Comparison of ENCODE assay signal across 9 cellular contexts in genomic region chr1:62356257-62356835, GRCh38. TPM values are rescaled to one million over a fixed set of nuclear protein-coding genes. Genes with fewer than 3 reads are reported as not detected.
DNase-seq lines count a peak whose midpoint lies in the region; ATAC-seq and TF ChIP-seq lines count a peak whose summit lies in the region.
"Had no signal": no experiment of that assay in that cellular context is flagged by ENCODE, and none has a peak within 500 bp of the region (broad histone marks: within the 10 kb centered on the region; RNA-seq: fewer than 3 reads in every experiment).

No MANE protein-coding gene starts in this region.

- no peak overlapping the region for H3K4me3 ChIP-seq in fibroblast of the aortic adventitia (ENCODE audit: low read depth, low read length)
- H3K4me3 ChIP-seq in coronary artery: no peak overlapping the region

- TF ChIP-seq CTCF in CD14-positive monocyte (IDR thresholded peaks at IDR 0.05) (no peak), fibroblast of the aortic adventitia (IDR thresholded peaks at IDR 0.05; ENCODE audit: insufficient read depth, low read length) (no peak), coronary artery (IDR thresholded peaks at IDR 0.05) (no peak)

- H3K9me3 Mint-ChIP-seq in CD14-positive monocyte: peaks cover 0 to 4% (median 0%) of the 10 kb centered on the region in 7 donors

- H3K27ac ChIP-seq in coronary artery: no peak overlapping the region

- no peak overlapping the region for H3K4me3 Mint-ChIP-seq in CD14-positive monocyte

- H3K27me3 Mint-ChIP-seq in CD14-positive monocyte (ENCODE audit: low read depth in 3 of 3): peaks cover 0 to 3% (median 0%) of the 10 kb centered on the region in 3 donors

- H3K4me1 Mint-ChIP-seq in CD14-positive monocyte: peaks cover 29% of the 10 kb centered on the region

- intact Hi-C loops in CD14-positive monocyte (cut with micrococcal nuclease): no loop called here

- H3K36me3 Mint-ChIP-seq in CD14-positive monocyte: no peaks in the 10 kb centered on the region

- ATAC-seq in GM21717 (IDR thresholded peaks at IDR 0.05; ENCODE audit: unreplicated experiment) (peak; percentile 69), HG03159 (IDR thresholded peaks at IDR 0.05; ENCODE audit: unreplicated experiment) (no peak), HG02678 (IDR thresholded peaks at IDR 0.05; ENCODE audit: unreplicated experiment) (no peak)

- DNase-seq in CD14-positive monocyte (ENCODE audit: low spot score) (peak; percentile 83), NOMO-1 treated with DMSO at 0.1 percent for 48 hours (lab: John Stamatoyannopoulos, UW; ENCODE audit: unreplicated experiment) (peak; percentile 88), fibroblast of the aortic adventitia (ENCODE audit: low read depth) (peak; percentile 48), coronary artery (ENCODE audit: low spot score) (no peak), middle frontal gyrus (ENCODE audit: extremely low spot score, low spot score) (no peak)
- DNase-seq: stimulated activated CD4-positive, alpha-beta T cell treated with anti-CD3 and anti-CD28 coated beads, Interleukin-2, amount 100 ng/mL, for 48 hours had no signal

- peak overlapping the region in 4 of 7 donors; percentile 33 to 85 (median 70) for H3K27ac Mint-ChIP-seq in CD14-positive monocyte

RNA-seq across cellular contexts. Expression of gene KANK4, which starts 37.1 kb away (rescaled TPM):
- not detected for polyA plus RNA-seq in CD14-positive monocyte
- total RNA-seq in fibroblast of the aortic adventitia (ENCODE audit: low replicate concordance): 0.09 and 0.16 TPM in 2 replicates

Comparison
In these comparisons a context has a peak if more than half of its experiments do, and no peak if none do; other contexts are left out.
1. DNase-seq: peak in CD14-positive monocyte (single experiment), NOMO-1 treated with DMSO at 0.1 percent for 48 hours (single experiment) and fibroblast of the aortic adventitia (single experiment); none in coronary artery (single experiment) and middle frontal gyrus (single experiment).